ENCODE assay signal across 2 cellular contexts in genomic region chr12:121697861-121698260, GRCh38. TPM values are rescaled to one million over a fixed set of nuclear protein-coding genes. Genes with fewer than 3 reads are reported as not detected.
"Had no signal": no experiment of that assay in that cellular context is flagged by ENCODE, and none has a peak within 500 bp of the region (broad histone marks: within the 10 kb centered on the region; RNA-seq: fewer than 3 reads in every experiment).

No MANE protein-coding gene starts in this region.

RNA-seq across cellular contexts. Expression of gene MORN3, which starts 28.4 kb away (rescaled TPM):
- total RNA-seq: psoas muscle, sigmoid colon had no signal
